In genomic region chr3:42605550-42606173, GRCh38 we compare ENCODE assay signal across 1 cellular context.
TF ChIP-seq lines count a peak whose summit lies in the region.

No MANE protein-coding gene starts in this region.

TF ChIP-seq in K562, 482 proteins besides CTCF, POLR2A, EP300 and RAD21 (continued from another document and continues in another):
- no peak for TF ChIP-seq ZNF398 (CRISPR knock-in tag; IDR thresholded peaks at IDR 0.05)
- no peak for TF ChIP-seq MBD1 (CRISPR knock-in tag; IDR thresholded peaks at IDR 0.05)
- no peak for TF ChIP-seq HNRNPK (IDR thresholded peaks at IDR 0.05; ENCODE audit: low read depth, low read length, poor library complexity, severe bottlenecking)
- no peak for TF ChIP-seq ZNF57 (CRISPR knock-in tag; IDR thresholded peaks at IDR 0.05)
- no peak for TF ChIP-seq BCLAF1 (IDR thresholded peaks at IDR 0.05; ENCODE audit: borderline replicate concordance in 1 of 2, control insufficient read depth in 1 of 2, low read depth in 2 of 2, low read length in 1 of 2)
- TF ChIP-seq MAX (CRISPR knock-in tag; IDR thresholded peaks at IDR 0.05): no peak
- TF ChIP-seq FOS (IDR thresholded peaks at IDR 0.05; ENCODE audit: extremely low read depth, insufficient read length): no peak
- TF ChIP-seq SETDB1 (IDR thresholded peaks at IDR 0.05; ENCODE audit: low read length): no peak
- no peak for TF ChIP-seq MAFF (IDR thresholded peaks at IDR 0.05; ENCODE audit: low read length)
- TF ChIP-seq XRCC3 (IDR thresholded peaks at IDR 0.05): no peak
- TF ChIP-seq ZNF511 (CRISPR knock-in tag; IDR thresholded peaks at IDR 0.05): no peak
- no peak for TF ChIP-seq HES1 (IDR thresholded peaks at IDR 0.05; ENCODE audit: low read depth)
- no peak for TF ChIP-seq ZNF347 (CRISPR knock-in tag; IDR thresholded peaks at IDR 0.05; ENCODE audit: low read depth)
- TF ChIP-seq ZNF583 (CRISPR knock-in tag; IDR thresholded peaks at IDR 0.05): no peak
- TF ChIP-seq MAFG (tag; conservative IDR thresholded peaks at IDR 0.05): peak; percentile 57
- no peak for TF ChIP-seq OTX1 (CRISPR knock-in tag; IDR thresholded peaks at IDR 0.05)
- peak; percentile 27; the same call in 1 of the 2 replicates for TF ChIP-seq MYC (IDR thresholded peaks at IDR 0.05; ENCODE audit: low read depth, low read length)
- TF ChIP-seq MYC (CRISPR knock-in tag; IDR thresholded peaks at IDR 0.05; ENCODE audit: borderline replicate concordance, low read depth): no peak
- TF ChIP-seq AFF1 (IDR thresholded peaks at IDR 0.05; ENCODE audit: low read depth in 1 of 2, partially characterized antibody in 2 of 2): peak in 1 of 2 experiments; percentile 41
- peak; percentile 97 for TF ChIP-seq DPF2 (IDR thresholded peaks at IDR 0.05)
- TF ChIP-seq ZNF780A (CRISPR knock-in tag; IDR thresholded peaks at IDR 0.05): no peak
- TF ChIP-seq SPI1 (IDR thresholded peaks at IDR 0.05; ENCODE audit: borderline replicate concordance, low read depth, low read length): no peak
- TF ChIP-seq ZNF717 (CRISPR knock-in tag; IDR thresholded peaks at IDR 0.05): no peak
- TF ChIP-seq E2F6 (IDR thresholded peaks at IDR 0.05; ENCODE audit: borderline replicate concordance in 1 of 2, extremely low read depth in 1 of 2, insufficient read depth in 1 of 2, insufficient read length in 1 of 2, low read depth in 1 of 2, low read length in 1 of 2, poor library complexity in 1 of 2, severe bottlenecking in 1 of 2): no peak
- peak in 1 of 2 experiments; percentile 88; a peak in 2 of 4 replicates for TF ChIP-seq HDAC1 (IDR thresholded peaks at IDR 0.05)
- no peak for TF ChIP-seq FOXA3 (CRISPR knock-in tag; conservative IDR thresholded peaks at IDR 0.05 in 1 of 2, IDR thresholded peaks at IDR 0.05 in 1 of 2)
- TF ChIP-seq CHD4 (IDR thresholded peaks at IDR 0.05; ENCODE audit: insufficient read depth, insufficient replicate concordance, low read depth, low read length, poor library complexity, severe bottlenecking): no peak
- TF ChIP-seq ID3 (CRISPR knock-in tag; IDR thresholded peaks at IDR 0.05): no peak
- TF ChIP-seq ID3 (tag; IDR thresholded peaks at IDR 0.05): no peak
- no peak for TF ChIP-seq ZNF586 (CRISPR knock-in tag; conservative IDR thresholded peaks at IDR 0.05)
- peak; percentile 12 to 63; a peak in 1 of 4 replicates for TF ChIP-seq ARNT (IDR thresholded peaks at IDR 0.05)
- no peak for TF ChIP-seq ZNF239 (CRISPR knock-in tag; IDR thresholded peaks at IDR 0.05)
- TF ChIP-seq NFIC (IDR thresholded peaks at IDR 0.05): peak; percentile 37
- no peak for TF ChIP-seq SRSF9 (IDR thresholded peaks at IDR 0.05; ENCODE audit: borderline replicate concordance, low read depth, low read length)
- no peak for TF ChIP-seq ZBTB12 (CRISPR knock-in tag; IDR thresholded peaks at IDR 0.05)
- peak in 1 of 2 experiments; percentile 39; a peak in 1 of 3 replicates for TF ChIP-seq CBX3 (IDR thresholded peaks at IDR 0.05; ENCODE audit: borderline replicate concordance in 1 of 2, low read length in 2 of 2)
- TF ChIP-seq ZBTB7A (IDR thresholded peaks at IDR 0.05; ENCODE audit: borderline replicate concordance, control insufficient read depth, low read depth, low read length): no peak
- no peak for TF ChIP-seq TEAD2 (tag; IDR thresholded peaks at IDR 0.05)
- no peak for TF ChIP-seq PPARD (CRISPR knock-in tag; IDR thresholded peaks at IDR 0.05)
- TF ChIP-seq CREM (IDR thresholded peaks at IDR 0.05; ENCODE audit: low read depth): peak; percentile 60
- TF ChIP-seq MLLT1 (IDR thresholded peaks at IDR 0.05): no peak
- TF ChIP-seq ZBTB5 (IDR thresholded peaks at IDR 0.05): no peak
- no peak for TF ChIP-seq ZNF766 (CRISPR knock-in tag; conservative IDR thresholded peaks at IDR 0.05)
- peak; percentile 72; the same call in 1 of the 2 replicates for TF ChIP-seq POLR2AphosphoS5 (IDR thresholded peaks at IDR 0.05; ENCODE audit: control insufficient read depth, insufficient read depth, low read depth, low read length)
- peak; percentile 80 for TF ChIP-seq ZNF316 (IDR thresholded peaks at IDR 0.05)
- no peak for TF ChIP-seq MEF2A (IDR thresholded peaks at IDR 0.05; ENCODE audit: control insufficient read depth, low read depth, low read length)
- TF ChIP-seq PHF8 (IDR thresholded peaks at IDR 0.05; ENCODE audit: borderline replicate concordance, low read length): no peak
- TF ChIP-seq ZNF3 (CRISPR knock-in tag; IDR thresholded peaks at IDR 0.05): no peak
